8 cellular contexts compared by ENCODE assay signal in the genomic region with DNA sequence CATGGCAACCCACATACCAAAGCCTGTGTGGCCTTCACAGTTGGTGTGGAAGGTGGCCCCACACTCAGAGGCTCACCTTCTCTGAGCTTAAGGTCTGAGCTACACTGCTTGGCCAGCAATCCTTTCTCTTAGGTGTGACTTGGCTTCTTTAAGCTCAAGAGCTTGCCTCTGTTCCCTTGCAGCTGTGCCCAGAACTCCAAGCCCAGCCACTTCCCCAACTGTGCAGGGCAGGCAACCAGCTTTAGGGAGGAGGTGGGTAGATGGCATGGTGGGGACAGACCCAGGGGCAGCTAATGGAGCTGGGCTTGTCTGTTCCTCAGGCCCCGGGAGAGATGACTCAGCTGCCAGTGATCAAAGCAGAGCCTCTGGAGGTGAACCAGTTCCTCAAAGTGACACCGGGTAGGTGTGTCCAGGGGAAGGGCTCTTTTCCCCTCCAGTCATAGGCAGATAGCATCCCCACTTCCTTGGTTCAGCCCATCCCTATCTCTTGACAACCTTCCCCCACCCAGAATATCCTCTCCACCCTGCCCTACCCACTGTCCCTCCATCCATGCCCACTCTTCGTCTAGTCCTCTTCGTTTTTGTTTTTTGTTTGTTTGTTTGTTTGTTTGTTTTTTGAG. TPM values are rescaled to one million over a fixed set of nuclear protein-coding genes. Genes with fewer than 3 reads are reported as not detected.
DNase-seq lines count a peak whose midpoint lies in the region; ATAC-seq and TF ChIP-seq lines count a peak whose summit lies in the region.

No MANE protein-coding gene starts in this region.

- no peaks in the 10 kb centered on the region for H3K9me3 ChIP-seq in T-helper 17 cell (ENCODE audit: control insufficient read depth, low read length, poor library complexity, severe bottlenecking)
- no peaks in the 10 kb centered on the region for H3K9me3 ChIP-seq in uterus

- H3K4me3 Mint-ChIP-seq in activated CD4-positive, alpha-beta T cell treated with anti-CD3 and anti-CD28 coated beads, Interleukin-2, amount 10 ng/mL, durations not matched to agents 7 days and 5 days, result no peak overlapping the region
- no peak overlapping the region for H3K4me3 Mint-ChIP-seq in T-helper 17 cell
- no peak overlapping the region for H3K4me3 Mint-ChIP-seq in stimulated activated naive B cell treated with anti-CD40 and anti-IgM and Interleukin-4, amounts not matched to agents 10 μg/mL and 1 μg/mL and 100 μg/mL, for 72 hours

- intact Hi-C loops in uterus (cut with DNase I; ENCODE audit: low total_unique reads), result loop anchor here (2.0 kb wide), 1 partner anchor 71 kb away; no protein-coding TSS in a partner anchor

- H3K27me3 Mint-ChIP-seq in activated CD4-positive, alpha-beta T cell treated with anti-CD3 and anti-CD28 coated beads, Interleukin-2, amount 10 ng/mL, durations not matched to agents 7 days and 5 days, result peaks cover 3% of the 10 kb centered on the region
- no peaks in the 10 kb centered on the region for H3K27me3 Mint-ChIP-seq in T-helper 17 cell
- H3K27me3 Mint-ChIP-seq in stimulated activated naive B cell treated with anti-CD40 and anti-IgM and Interleukin-4, amounts not matched to agents 10 μg/mL and 1 μg/mL and 100 μg/mL, for 72 hours, result peaks cover 20 to 27% of the 10 kb centered on the region in 2 donors

- CTCF ChIA-PET in activated CD4-positive, alpha-beta T cell treated with anti-CD3 and anti-CD28 coated beads, Interleukin-2, amount 10 ng/mL, durations not matched to agents 7 days and 5 days (lab: Charles Lee), result interaction anchor here (0.6 to 4.2 kb wide), 10 partner anchors 10 to 278 kb away, joined by 3 to 24 read pairs (median 4); no protein-coding TSS in a partner anchor

- TF ChIP-seq POLR2A in uterus (IDR thresholded peaks at IDR 0.05), result no peak

- H3K4me3 ChIP-seq in uterus, result no peak overlapping the region

- no peaks in the 10 kb centered on the region for H3K36me3 Mint-ChIP-seq in activated CD4-positive, alpha-beta T cell treated with anti-CD3 and anti-CD28 coated beads, Interleukin-2, amount 10 ng/mL, durations not matched to agents 7 days and 5 days (ENCODE audit: low read depth)
- no peaks in the 10 kb centered on the region for H3K36me3 Mint-ChIP-seq in T-helper 17 cell (ENCODE audit: low read depth)
- no peaks in the 10 kb centered on the region for H3K36me3 Mint-ChIP-seq in stimulated activated naive B cell treated with anti-CD40 and anti-IgM and Interleukin-4, amounts not matched to agents 10 μg/mL and 1 μg/mL and 100 μg/mL, for 72 hours

- no peak for TF ChIP-seq CTCF in uterus (IDR thresholded peaks at IDR 0.05)

- ATAC-seq in HG03432 (IDR thresholded peaks at IDR 0.05; ENCODE audit: unreplicated experiment) (peak; percentile 71), T-helper 17 cell (no peak)
- ATAC-seq in stimulated activated naive B cell treated with anti-CD40 and anti-IgM and Interleukin-4, amounts not matched to agents 10 μg/mL and 1 μg/mL and 100 μg/mL, for 72 hours (replicated peaks), result peak; percentile 96 to 99

- no peaks in the 10 kb centered on the region for H3K4me1 ChIP-seq in uterus

- DNase-seq in activated CD4-positive, alpha-beta T cell treated with anti-CD3 and anti-CD28 coated beads, Interleukin-2, amount 10 ng/mL, durations not matched to agents 7 days and 5 days, result no peak
- DNase-seq in activated CD4-positive, alpha-beta T cell treated with anti-CD3 and anti-CD28 coated beads for 1 hour, result no peak
- no peak for DNase-seq in T-helper 17 cell
- DNase-seq in stimulated activated naive B cell treated with anti-CD40 and anti-IgM and Interleukin-4, amounts not matched to agents 10 μg/mL and 1 μg/mL and 100 μg/mL, for 72 hours, result peak; percentile 65
- no peak for DNase-seq in globus pallidus (ENCODE audit: low spot score)
- no peak for DNase-seq in stimulated activated CD4-positive, alpha-beta T cell treated with anti-CD3 and anti-CD28 coated beads, Interleukin-1b, Interleukin-23, amount 100 ng/mL, for 48 hours
- no peak for DNase-seq in uterus

- H3K36me3 ChIP-seq in uterus, result no peaks in the 10 kb centered on the region

- no peaks in the 10 kb centered on the region for H3K9me3 Mint-ChIP-seq in activated CD4-positive, alpha-beta T cell treated with anti-CD3 and anti-CD28 coated beads, Interleukin-2, amount 10 ng/mL, durations not matched to agents 7 days and 5 days
- H3K9me3 Mint-ChIP-seq in stimulated activated naive B cell treated with anti-CD40 and anti-IgM and Interleukin-4, amounts not matched to agents 10 μg/mL and 1 μg/mL and 100 μg/mL, for 72 hours, result no peaks in the 10 kb centered on the region

- H3K27ac Mint-ChIP-seq in activated CD4-positive, alpha-beta T cell treated with anti-CD3 and anti-CD28 coated beads, Interleukin-2, amount 10 ng/mL, durations not matched to agents 7 days and 5 days, result peak overlapping the region; percentile 15
- peak overlapping the region; percentile 16 for H3K27ac Mint-ChIP-seq in T-helper 17 cell
- no peak overlapping the region for H3K27ac Mint-ChIP-seq in stimulated activated naive B cell treated with anti-CD40 and anti-IgM and Interleukin-4, amounts not matched to agents 10 μg/mL and 1 μg/mL and 100 μg/mL, for 72 hours

- H3K27me3 ChIP-seq in uterus, result no peaks in the 10 kb centered on the region

- H3K27ac ChIP-seq in uterus, result no peak overlapping the region

- peaks cover 20% of the 10 kb centered on the region for H3K4me1 Mint-ChIP-seq in activated CD4-positive, alpha-beta T cell treated with anti-CD3 and anti-CD28 coated beads, Interleukin-2, amount 10 ng/mL, durations not matched to agents 7 days and 5 days
- peaks cover 15% of the 10 kb centered on the region for H3K4me1 Mint-ChIP-seq in T-helper 17 cell
- H3K4me1 Mint-ChIP-seq in stimulated activated naive B cell treated with anti-CD40 and anti-IgM and Interleukin-4, amounts not matched to agents 10 μg/mL and 1 μg/mL and 100 μg/mL, for 72 hours, result peaks cover 15 to 16% of the 10 kb centered on the region in 2 donors

- POLR2A ChIA-PET in activated CD4-positive, alpha-beta T cell treated with anti-CD3 and anti-CD28 coated beads, Interleukin-2, amount 10 ng/mL, durations not matched to agents 7 days and 5 days (lab: Charles Lee), result interaction anchor here (0.6 kb wide), 1 partner anchor 67 kb away, joined by 4 read pairs; no protein-coding TSS in a partner anchor

RNA-seq across cellular contexts. Expression of gene CREB3L1, which starts 32.3 kb away (rescaled TPM):
- total RNA-seq in activated CD4-positive, alpha-beta T cell treated with anti-CD3 and anti-CD28 coated beads, Interleukin-2, amount 10 ng/mL, durations not matched to agents 7 days and 5 days, result not detected
- total RNA-seq in T-helper 17 cell (not detected), uterus (10 to 100 TPM in 2 of 4 donors, 1 to 10 TPM in 1, not detected in 1; 2.0 to 20.8 (median 14.8) TPM)

RNA-seq across cellular contexts. Expression of gene DGKZ, which starts 37.5 kb away (rescaled TPM):
- 100 to 1,000 TPM; 178 to 187 TPM for total RNA-seq in activated CD4-positive, alpha-beta T cell treated with anti-CD3 and anti-CD28 coated beads, Interleukin-2, amount 10 ng/mL, durations not matched to agents 7 days and 5 days
- total RNA-seq in T-helper 17 cell (100 to 1,000 TPM; 194 to 196 TPM), uterus (10 to 100 TPM; 13.5 to 55.3 (median 42.8) TPM)
